In genomic region chr14:105419305-105420091, GRCh38 we compare ENCODE assay signal across 1 cellular context.
A peak's percentile ranks its signal among the peaks of the same experiment; 100 is the strongest.
TF ChIP-seq lines count a peak whose summit lies in the region.

Gene MTA1 (plus strand): TSS chr14:105419827. CDS start chr14:105420036, 209 bp downstream.

TF ChIP-seq in WTC11, 78 proteins besides CTCF, POLR2A, EP300 and RAD21 (continued from another document):
- TF ChIP-seq E2F1 (CRISPR knock-in tag; IDR thresholded peaks at IDR 0.05) (no peak), FOXP1 (CRISPR knock-in tag; IDR thresholded peaks at IDR 0.05; ENCODE audit: borderline replicate concordance) (no peak), JUN (CRISPR knock-in tag; IDR thresholded peaks at IDR 0.05) (no peak), KAT7 (CRISPR knock-in tag; IDR thresholded peaks at IDR 0.05; ENCODE audit: borderline replicate concordance) (no peak), EMX1 (CRISPR knock-in tag; IDR thresholded peaks at IDR 0.05) (no peak), ZNF263 (CRISPR knock-in tag; IDR thresholded peaks at IDR 0.05; ENCODE audit: low read depth) (no peak), CREM (CRISPR knock-in tag; IDR thresholded peaks at IDR 0.05) (no peak), RORB (CRISPR knock-in tag; IDR thresholded peaks at IDR 0.05) (no peak), FOXK1 (CRISPR knock-in tag; IDR thresholded peaks at IDR 0.05) (no peak), SOX15 (CRISPR knock-in tag; IDR thresholded peaks at IDR 0.05) (no peak), NFE2L1 (CRISPR knock-in tag; IDR thresholded peaks at IDR 0.05) (no peak), ZBTB43 (CRISPR knock-in tag; IDR thresholded peaks at IDR 0.05) (no peak), NFATC4 (CRISPR knock-in tag; IDR thresholded peaks at IDR 0.05) (no peak), TP53 (CRISPR knock-in tag; IDR thresholded peaks at IDR 0.05) (peak; percentile 73; the same call in 1 of the 2 replicates), SMAD3 (CRISPR knock-in tag; IDR thresholded peaks at IDR 0.05; ENCODE audit: borderline replicate concordance) (no peak), ZNF671 (CRISPR knock-in tag; IDR thresholded peaks at IDR 0.05) (no peak), ATF6 (CRISPR knock-in tag; IDR thresholded peaks at IDR 0.05) (no peak), MYBL2 (CRISPR knock-in tag; IDR thresholded peaks at IDR 0.05) (no peak), AR (CRISPR knock-in tag; IDR thresholded peaks at IDR 0.05) (no peak), E2F5 (CRISPR knock-in tag; IDR thresholded peaks at IDR 0.05) (0 out of 2 replicates have a peak, but pooled peaks have one; percentile 50), MAX (CRISPR knock-in tag; IDR thresholded peaks at IDR 0.05) (peak; percentile 84; the same call in 1 of the 2 replicates), ZNF138 (CRISPR knock-in tag; conservative IDR thresholded peaks at IDR 0.05) (no peak), TEAD1 (CRISPR knock-in tag; IDR thresholded peaks at IDR 0.05) (0 out of 2 replicates have a peak, but pooled peaks have one; percentile 8), ETV6 (CRISPR knock-in tag; IDR thresholded peaks at IDR 0.05) (peak; percentile 46; the same call in 1 of the 2 replicates), NFYB (CRISPR knock-in tag; conservative IDR thresholded peaks at IDR 0.05; ENCODE audit: low read depth) (no peak), OVOL2 (CRISPR knock-in tag; IDR thresholded peaks at IDR 0.05; ENCODE audit: borderline replicate concordance) (no peak), SP1 (CRISPR knock-in tag; conservative IDR thresholded peaks at IDR 0.05) (no peak; the same call in 1 of the 2 replicates)
- TF ChIP-seq, protein P1, sequence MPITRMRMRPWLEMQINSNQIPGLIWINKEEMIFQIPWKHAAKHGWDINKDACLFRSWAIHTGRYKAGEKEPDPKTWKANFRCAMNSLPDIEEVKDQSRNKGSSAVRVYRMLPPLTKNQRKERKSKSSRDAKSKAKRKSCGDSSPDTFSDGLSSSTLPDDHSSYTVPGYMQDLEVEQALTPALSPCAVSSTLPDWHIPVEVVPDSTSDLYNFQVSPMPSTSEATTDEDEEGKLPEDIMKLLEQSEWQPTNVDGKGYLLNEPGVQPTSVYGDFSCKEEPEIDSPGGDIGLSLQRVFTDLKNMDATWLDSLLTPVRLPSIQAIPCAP (CRISPR knock-in tag; IDR thresholded peaks at IDR 0.05) = no peak
- TF ChIP-seq, protein P2, sequence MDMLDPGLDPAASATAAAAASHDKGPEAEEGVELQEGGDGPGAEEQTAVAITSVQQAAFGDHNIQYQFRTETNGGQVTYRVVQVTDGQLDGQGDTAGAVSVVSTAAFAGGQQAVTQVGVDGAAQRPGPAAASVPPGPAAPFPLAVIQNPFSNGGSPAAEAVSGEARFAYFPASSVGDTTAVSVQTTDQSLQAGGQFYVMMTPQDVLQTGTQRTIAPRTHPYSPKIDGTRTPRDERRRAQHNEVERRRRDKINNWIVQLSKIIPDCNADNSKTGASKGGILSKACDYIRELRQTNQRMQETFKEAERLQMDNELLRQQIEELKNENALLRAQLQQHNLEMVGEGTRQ (CRISPR knock-in tag; IDR thresholded peaks at IDR 0.05) = 0 out of 2 replicates have a peak, but pooled peaks have one; percentile 22
- TF ChIP-seq, protein P3, sequence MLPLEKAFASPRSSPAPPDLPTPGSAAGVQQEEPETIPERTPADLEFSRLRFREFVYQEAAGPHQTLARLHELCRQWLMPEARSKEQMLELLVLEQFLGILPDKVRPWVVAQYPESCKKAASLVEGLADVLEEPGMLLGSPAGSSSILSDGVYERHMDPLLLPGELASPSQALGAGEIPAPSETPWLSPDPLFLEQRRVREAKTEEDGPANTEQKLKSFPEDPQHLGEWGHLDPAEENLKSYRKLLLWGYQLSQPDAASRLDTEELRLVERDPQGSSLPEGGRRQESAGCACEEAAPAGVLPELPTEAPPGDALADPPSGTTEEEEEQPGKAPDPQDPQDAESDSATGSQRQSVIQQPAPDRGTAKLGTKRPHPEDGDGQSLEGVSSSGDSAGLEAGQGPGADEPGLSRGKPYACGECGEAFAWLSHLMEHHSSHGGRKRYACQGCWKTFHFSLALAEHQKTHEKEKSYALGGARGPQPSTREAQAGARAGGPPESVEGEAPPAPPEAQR (CRISPR knock-in tag; IDR thresholded peaks at IDR 0.05) = no peak
- TF ChIP-seq, protein P4, sequence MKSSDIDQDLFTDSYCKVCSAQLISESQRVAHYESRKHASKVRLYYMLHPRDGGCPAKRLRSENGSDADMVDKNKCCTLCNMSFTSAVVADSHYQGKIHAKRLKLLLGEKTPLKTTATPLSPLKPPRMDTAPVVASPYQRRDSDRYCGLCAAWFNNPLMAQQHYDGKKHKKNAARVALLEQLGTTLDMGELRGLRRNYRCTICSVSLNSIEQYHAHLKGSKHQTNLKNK (CRISPR knock-in tag; IDR thresholded peaks at IDR 0.05) = no peak
